Comparison of ENCODE assay signal across 25 cellular contexts in genomic region chr5:90182726-90183125, GRCh38.
"Had no signal": no experiment of that assay in that cellular context is flagged by ENCODE, and none has a peak within 500 bp of the region (broad histone marks: within the 10 kb centered on the region; RNA-seq: fewer than 3 reads in every experiment).

No MANE protein-coding gene starts in this region.

- H3K4me3 Mint-ChIP-seq: activated CD4-positive, alpha-beta memory T cell treated with anti-CD3 and anti-CD28 coated beads, Interleukin-2, amount 10 ng/mL, durations not matched to agents 7 days and 5 days; activated CD4-positive, alpha-beta T cell treated with anti-CD3 and anti-CD28 coated beads, Interleukin-2, amount 10 ng/mL, durations not matched to agents 24 days and 14 days; activated naive CD4-positive, alpha-beta T cell treated with anti-CD3 and anti-CD28 coated beads, Interleukin-2, amount 10 ng/mL, durations not matched to agents 7 days and 5 days; activated naive CD8-positive, alpha-beta T cell treated with anti-CD3 and anti-CD28 coated beads, Interleukin-2, amount 50 U/mL, for 24 hours; activated T-cell treated with anti-CD3 and anti-CD28 coated beads, Interleukin-2, amount 50 U/mL, for 72 hours; brain; nephron; stimulated activated effector memory CD8-positive, alpha-beta T cell treated with anti-CD3 and anti-CD28 coated beads, Interleukin-12 subunit alpha, Interleukin-12 subunit beta, amount 100 ng/mL, for 72 hours had no signal

- H3K36me3 ChIP-seq: stomach, transverse colon, uterus had no signal

- H3K9me3 Mint-ChIP-seq: activated CD4-positive, alpha-beta memory T cell treated with anti-CD3 and anti-CD28 coated beads, Interleukin-2, amount 10 ng/mL, durations not matched to agents 7 days and 5 days; activated CD4-positive, alpha-beta T cell treated with anti-CD3 and anti-CD28 coated beads, Interleukin-2, amount 10 ng/mL, durations not matched to agents 24 days and 14 days; activated naive CD8-positive, alpha-beta T cell treated with anti-CD3 and anti-CD28 coated beads, Interleukin-2, amount 50 U/mL, for 24 hours had no signal

- DNase-seq: activated CD4-positive, alpha-beta memory T cell treated with anti-CD3 and anti-CD28 coated beads, Interleukin-2, amount 10 ng/mL, durations not matched to agents 7 days and 5 days; activated CD4-positive, alpha-beta T cell treated with anti-CD3 and anti-CD28 coated beads, Interleukin-2, amount 10 ng/mL, durations not matched to agents 24 days and 14 days; activated effector memory CD4-positive, alpha-beta T cell treated with Interleukin-2 at 50 U/mL for 16 hours; activated naive CD4-positive, alpha-beta T cell treated with anti-CD3 and anti-CD28 coated beads, Interleukin-2, amount 10 ng/mL, durations not matched to agents 7 days and 5 days; activated naive CD8-positive, alpha-beta T cell treated with anti-CD3 and anti-CD28 coated beads, Interleukin-2, amount 50 U/mL, for 24 hours; activated T-cell treated with anti-CD3 and anti-CD28 coated beads, Interleukin-2, amount 50 U/mL, for 72 hours; aorta; central memory CD4-positive, alpha-beta T cell; effector memory CD4-positive, alpha-beta T cell; hippocampal formation; left ventricle myocardium superior; nucleus accumbens; posterior cingulate gyrus; small intestine; stimulated activated CD4-positive, alpha-beta T cell treated with anti-CD3 and anti-CD28 coated beads, Interleukin-2, amount 100 ng/mL, for 24 hours; stomach; T-helper 2 cell; transverse colon; uterus had no signal

- H3K36me3 Mint-ChIP-seq: activated naive CD4-positive, alpha-beta T cell treated with anti-CD3 and anti-CD28 coated beads, Interleukin-2, amount 10 ng/mL, durations not matched to agents 7 days and 5 days; brain; stimulated activated effector memory CD8-positive, alpha-beta T cell treated with anti-CD3 and anti-CD28 coated beads, Interleukin-12 subunit alpha, Interleukin-12 subunit beta, amount 100 ng/mL, for 72 hours had no signal

- H3K27ac ChIP-seq: stomach, transverse colon had no signal

- H3K27me3 ChIP-seq: stomach, transverse colon, uterus had no signal

- H3K4me1 ChIP-seq: uterus had no signal

- H3K27ac Mint-ChIP-seq: activated CD4-positive, alpha-beta memory T cell treated with anti-CD3 and anti-CD28 coated beads, Interleukin-2, amount 10 ng/mL, durations not matched to agents 7 days and 5 days; activated CD4-positive, alpha-beta T cell treated with anti-CD3 and anti-CD28 coated beads, Interleukin-2, amount 10 ng/mL, durations not matched to agents 24 days and 14 days; activated naive CD4-positive, alpha-beta T cell treated with anti-CD3 and anti-CD28 coated beads, Interleukin-2, amount 10 ng/mL, durations not matched to agents 7 days and 5 days; activated naive CD8-positive, alpha-beta T cell treated with anti-CD3 and anti-CD28 coated beads, Interleukin-2, amount 50 U/mL, for 24 hours; activated T-cell treated with anti-CD3 and anti-CD28 coated beads, Interleukin-2, amount 50 U/mL, for 72 hours; brain; nephron; stimulated activated effector memory CD8-positive, alpha-beta T cell treated with anti-CD3 and anti-CD28 coated beads, Interleukin-12 subunit alpha, Interleukin-12 subunit beta, amount 100 ng/mL, for 72 hours had no signal

- H3K4me3 ChIP-seq: stomach, transverse colon, uterus had no signal

- ATAC-seq: activated naive CD8-positive, alpha-beta T cell treated with anti-CD3 and anti-CD28 coated beads, Interleukin-2, amount 50 U/mL, for 24 hours; activated T-cell treated with anti-CD3 and anti-CD28 coated beads, Interleukin-2, amount 50 U/mL, for 72 hours; esophagus mucosa; left ventricle myocardium superior; sciatic nerve; stimulated activated effector memory CD8-positive, alpha-beta T cell treated with anti-CD3 and anti-CD28 coated beads, Interleukin-12 subunit alpha, Interleukin-12 subunit beta, amount 100 ng/mL, for 72 hours had no signal

- H3K4me1 Mint-ChIP-seq: activated CD4-positive, alpha-beta memory T cell treated with anti-CD3 and anti-CD28 coated beads, Interleukin-2, amount 10 ng/mL, durations not matched to agents 7 days and 5 days; activated CD4-positive, alpha-beta T cell treated with anti-CD3 and anti-CD28 coated beads, Interleukin-2, amount 10 ng/mL, durations not matched to agents 24 days and 14 days; activated naive CD4-positive, alpha-beta T cell treated with anti-CD3 and anti-CD28 coated beads, Interleukin-2, amount 10 ng/mL, durations not matched to agents 7 days and 5 days; activated naive CD8-positive, alpha-beta T cell treated with anti-CD3 and anti-CD28 coated beads, Interleukin-2, amount 50 U/mL, for 24 hours; stimulated activated effector memory CD8-positive, alpha-beta T cell treated with anti-CD3 and anti-CD28 coated beads, Interleukin-12 subunit alpha, Interleukin-12 subunit beta, amount 100 ng/mL, for 72 hours had no signal

- FAIRE-seq: frontal cortex, small intestine had no signal

- H3K9me3 ChIP-seq: transverse colon, uterus had no signal

- H3K27me3 Mint-ChIP-seq: activated CD4-positive, alpha-beta memory T cell treated with anti-CD3 and anti-CD28 coated beads, Interleukin-2, amount 10 ng/mL, durations not matched to agents 7 days and 5 days; activated CD4-positive, alpha-beta T cell treated with anti-CD3 and anti-CD28 coated beads, Interleukin-2, amount 10 ng/mL, durations not matched to agents 24 days and 14 days; activated naive CD4-positive, alpha-beta T cell treated with anti-CD3 and anti-CD28 coated beads, Interleukin-2, amount 10 ng/mL, durations not matched to agents 7 days and 5 days; activated naive CD8-positive, alpha-beta T cell treated with anti-CD3 and anti-CD28 coated beads, Interleukin-2, amount 50 U/mL, for 24 hours; brain had no signal
